Comparison of ENCODE assay signal across 17 cellular contexts in the genomic region with DNA sequence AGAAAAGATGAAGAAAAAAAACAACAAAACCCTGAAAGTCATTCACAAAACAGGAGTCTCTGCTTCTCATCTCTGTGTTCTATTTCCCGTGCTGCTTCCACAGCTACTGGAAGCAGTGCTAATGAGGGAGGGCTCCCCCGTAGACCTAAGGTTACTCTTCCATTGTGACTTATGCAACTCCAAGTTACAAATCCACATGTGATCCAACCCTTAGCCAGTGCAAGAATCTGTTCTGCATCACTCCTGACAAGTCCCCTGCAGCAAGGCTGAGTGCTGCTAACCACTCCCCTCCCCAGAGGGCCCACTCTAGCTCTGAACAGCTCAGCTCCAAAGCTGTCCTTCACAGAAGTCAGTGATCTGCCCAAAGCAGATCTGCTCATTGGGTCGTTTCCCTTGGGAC. TPM values are rescaled to one million over a fixed set of nuclear protein-coding genes. Genes with fewer than 3 reads are reported as not detected.
DNase-seq lines count a peak whose midpoint lies in the region; ATAC-seq and TF ChIP-seq lines count a peak whose summit lies in the region.
"Had no signal": no experiment of that assay in that cellular context is flagged by ENCODE, and none has a peak within 500 bp of the region (broad histone marks: within the 10 kb centered on the region; RNA-seq: fewer than 3 reads in every experiment).

No MANE protein-coding gene starts in this region.

- intact Hi-C loops in right cardiac atrium (cut with DNase I): no loop called here
- intact Hi-C loops in uterus (cut with DNase I; ENCODE audit: low total_unique reads): no loop called here

- H3K9ac ChIP-seq in neural progenitor cell: no peak overlapping the region
- H3K9ac ChIP-seq: BLaER1, GM23248 had no signal

- peaks cover 5% of the 10 kb centered on the region for H3F3A ChIP-seq in neural progenitor cell (ENCODE audit: low read depth)

- no peaks in the 10 kb centered on the region for H3K4me1 Mint-ChIP-seq in neural progenitor cell
- no peaks in the 10 kb centered on the region for H3K4me1 Mint-ChIP-seq in progenitor cell of endocrine pancreas (ENCODE audit: low read depth)

- H3K27ac Mint-ChIP-seq in neural progenitor cell: peak overlapping the region; percentile 36
- H3K27ac Mint-ChIP-seq in progenitor cell of endocrine pancreas: no peak overlapping the region
- H3K27ac Mint-ChIP-seq: CD4-positive, CD25-positive, alpha-beta regulatory T cell had no signal

- H3K36me3 Mint-ChIP-seq in neural progenitor cell (peaks cover 43% of the 10 kb centered on the region), progenitor cell of endocrine pancreas (ENCODE audit: insufficient read depth) (peaks cover 25% of the 10 kb centered on the region)

- peak overlapping the region; percentile 15 for H3K27ac ChIP-seq in cardiac muscle cell
- no peak overlapping the region for H3K27ac ChIP-seq in right cardiac atrium (ENCODE audit: low read length)
- no peak overlapping the region for H3K27ac ChIP-seq in neural progenitor cell
- peak overlapping the region; percentile 1 to 50 for H3K27ac ChIP-seq in uterus
- H3K27ac ChIP-seq: BLaER1, GM23248 had no signal

- WGBS in right cardiac atrium: 85% methylated on average over 3 of the region's 3 CpGs

- H3K4me3 ChIP-seq in cardiac muscle cell (no peak overlapping the region), right cardiac atrium (ENCODE audit: low read length) (no peak overlapping the region), fibroblast of villous mesenchyme (ENCODE audit: low read depth, low read length) (no peak overlapping the region), neural progenitor cell (no peak overlapping the region), uterus (no peak overlapping the region)
- H3K4me3 ChIP-seq: BLaER1, GM23248 had no signal

- no peaks in the 10 kb centered on the region for H4K20me1 ChIP-seq in neural progenitor cell (ENCODE audit: low read depth)

- H3K9me3 ChIP-seq in cardiac muscle cell (ENCODE audit: low read depth): no peaks in the 10 kb centered on the region
- no peaks in the 10 kb centered on the region for H3K9me3 ChIP-seq in right cardiac atrium (ENCODE audit: control insufficient read depth, low read length)
- no peaks in the 10 kb centered on the region for H3K9me3 ChIP-seq in neural progenitor cell (ENCODE audit: low read depth)
- no peaks in the 10 kb centered on the region for H3K9me3 ChIP-seq in uterus
- H3K9me3 ChIP-seq: BLaER1 had no signal

- H2AFZ ChIP-seq in neural progenitor cell (replicated peaks): no peak overlapping the region
- H2AFZ ChIP-seq: GM23248 had no signal

- TF ChIP-seq CTCF in cardiac muscle cell (IDR thresholded peaks at IDR 0.05; ENCODE audit: low read depth, low read length): no peak
- TF ChIP-seq CTCF in fibroblast of villous mesenchyme (IDR thresholded peaks at IDR 0.05; ENCODE audit: insufficient read depth, low read depth, low read length): no peak
- no peak for TF ChIP-seq CTCF in neural progenitor cell (IDR thresholded peaks at IDR 0.05)
- TF ChIP-seq CTCF in uterus (IDR thresholded peaks at IDR 0.05): no peak
- no peak for TF ChIP-seq CTCF in progenitor cell of endocrine pancreas (IDR thresholded peaks at IDR 0.05; ENCODE audit: unreplicated experiment)

- H3K36me3 ChIP-seq in cardiac muscle cell (peaks cover 54% of the 10 kb centered on the region), neural progenitor cell (peaks cover 4% of the 10 kb centered on the region), uterus (no peaks in the 10 kb centered on the region)

- no peak overlapping the region for H3K4me3 Mint-ChIP-seq in neural progenitor cell
- H3K4me3 Mint-ChIP-seq in progenitor cell of endocrine pancreas (ENCODE audit: low read depth): no peak overlapping the region
- H3K4me3 Mint-ChIP-seq: CD4-positive, CD25-positive, alpha-beta regulatory T cell had no signal

- ATAC-seq in right cardiac atrium (no peak), HG03457 (IDR thresholded peaks at IDR 0.05; ENCODE audit: unreplicated experiment) (no peak), HG02938 (IDR thresholded peaks at IDR 0.05; ENCODE audit: unreplicated experiment) (no peak)
- ATAC-seq: HCT116, HepG2 had no signal

- H3K27me3 Mint-ChIP-seq in neural progenitor cell (ENCODE audit: insufficient read depth, low read depth): no peaks in the 10 kb centered on the region
- H3K27me3 Mint-ChIP-seq in progenitor cell of endocrine pancreas: no peaks in the 10 kb centered on the region
- H3K27me3 Mint-ChIP-seq: CD4-positive, CD25-positive, alpha-beta regulatory T cell had no signal

- no peaks in the 10 kb centered on the region for H3K79me2 ChIP-seq in neural progenitor cell (ENCODE audit: low read depth)

- no peaks in the 10 kb centered on the region for H3K9me3 Mint-ChIP-seq in neural progenitor cell
- H3K9me3 Mint-ChIP-seq in progenitor cell of endocrine pancreas (ENCODE audit: low read depth): no peaks in the 10 kb centered on the region
- H3K9me3 Mint-ChIP-seq: CD4-positive, CD25-positive, alpha-beta regulatory T cell had no signal

- no peak for TF ChIP-seq POLR2A in uterus (IDR thresholded peaks at IDR 0.05)

- H3K4me2 ChIP-seq in neural progenitor cell: no peak overlapping the region
- H3K4me2 ChIP-seq: BLaER1 had no signal

- H3K27me3 ChIP-seq in cardiac muscle cell: no peaks in the 10 kb centered on the region
- no peaks in the 10 kb centered on the region for H3K27me3 ChIP-seq in right cardiac atrium (ENCODE audit: control insufficient read depth, insufficient read depth)
- no peaks in the 10 kb centered on the region for H3K27me3 ChIP-seq in neural progenitor cell
- no peaks in the 10 kb centered on the region for H3K27me3 ChIP-seq in uterus
- H3K27me3 ChIP-seq: BLaER1 had no signal

- H3K4me1 ChIP-seq in cardiac muscle cell (ENCODE audit: low read depth): no peaks in the 10 kb centered on the region
- no peaks in the 10 kb centered on the region for H3K4me1 ChIP-seq in right cardiac atrium (ENCODE audit: control insufficient read depth, insufficient read depth, low read length)
- no peaks in the 10 kb centered on the region for H3K4me1 ChIP-seq in neural progenitor cell
- no peaks in the 10 kb centered on the region for H3K4me1 ChIP-seq in uterus
- H3K4me1 ChIP-seq: BLaER1 had no signal

- DNase-seq in cardiac muscle cell (ENCODE audit: low read depth in 1 of 2, low spot score in 1 of 2): peak in 1 of 2 donors; percentile 21
- DNase-seq in right cardiac atrium: no peak
- DNase-seq in fibroblast of villous mesenchyme (ENCODE audit: low read depth): peak; percentile 93
- DNase-seq in neural progenitor cell (ENCODE audit: low spot score): no peak
- DNase-seq in uterus: peak; percentile 59 to 65
- DNase-seq in progenitor cell of endocrine pancreas (ENCODE audit: low spot score, unreplicated experiment): no peak
- DNase-seq: 8988T; AML-193; CD4-positive, CD25-positive, alpha-beta regulatory T cell; DMS53; GF-D8; GM23248 had no signal

RNA-seq across cellular contexts. Expression of gene DNALI1, which starts 10.3 kb away (rescaled TPM):
- total RNA-seq in cardiac muscle cell (28.7 and 43.2 TPM in 2 replicates), right cardiac atrium (1 to 10 TPM; 7.3 to 9.9 (median 8.7) TPM), fibroblast of villous mesenchyme (7.1 and 7.3 TPM in 2 replicates), neural progenitor cell (ENCODE audit: low replicate concordance) (30.3 and 36.5 TPM in 2 replicates), uterus (10 to 100 TPM in 1 of 4 donors, 1 to 10 TPM in 2, under 1 TPM in 1; 0.26 to 13.9 (median 3.9) TPM), progenitor cell of endocrine pancreas (72.1 and 75.4 TPM in 2 replicates)
- polyA plus RNA-seq in cardiac muscle cell (17.8 and 23.5 TPM in 2 replicates), right cardiac atrium (7.7 TPM)

RNA-seq across cellular contexts. Expression of gene SNIP1, which starts 12.9 kb away (rescaled TPM):
- 12.8 and 18.4 TPM in 2 replicates for total RNA-seq in cardiac muscle cell
- polyA plus RNA-seq in cardiac muscle cell: 6.1 and 6.6 TPM in 2 replicates
- total RNA-seq in right cardiac atrium: 1 to 10 TPM; 7.9 to 9.9 (median 8.4) TPM
- 4.5 TPM for polyA plus RNA-seq in right cardiac atrium
- 9.5 and 11.6 TPM in 2 replicates for total RNA-seq in fibroblast of villous mesenchyme
- total RNA-seq in neural progenitor cell (ENCODE audit: low replicate concordance): 15.4 and 22.0 TPM in 2 replicates
- 10 to 100 TPM in 3 of 4 donors, 1 to 10 TPM in 1; 2.0 to 21.2 (median 16.9) TPM for total RNA-seq in uterus
- 17.1 and 18.2 TPM in 2 replicates for total RNA-seq in progenitor cell of endocrine pancreas

RNA-seq across cellular contexts. Expression of gene GNL2, which starts 28.7 kb away (rescaled TPM):
- total RNA-seq in cardiac muscle cell (26.4 and 38.6 TPM in 2 replicates), right cardiac atrium (10 to 100 TPM; 22.2 to 33.5 (median 25.9) TPM), fibroblast of villous mesenchyme (77.7 and 85.4 TPM in 2 replicates), neural progenitor cell (ENCODE audit: low replicate concordance) (48.9 and 67.1 TPM in 2 replicates), uterus (1,000 to 10,000 TPM in 1 of 4 donors, 10 to 100 TPM in 3; 15.9 to 1,081 (median 52.9) TPM), progenitor cell of endocrine pancreas (50.0 and 55.0 TPM in 2 replicates)
- polyA plus RNA-seq in cardiac muscle cell (55.9 and 78.3 TPM in 2 replicates), right cardiac atrium (33.5 TPM)

RNA-seq across cellular contexts. Expression of gene MEAF6, which starts 52.5 kb away (rescaled TPM):
- 138 and 157 TPM in 2 replicates for total RNA-seq in cardiac muscle cell
- polyA plus RNA-seq in cardiac muscle cell: 68.2 and 77.0 TPM in 2 replicates
- total RNA-seq in right cardiac atrium: 10 to 100 TPM; 35.0 to 40.1 (median 39.2) TPM
- 32.7 TPM for polyA plus RNA-seq in right cardiac atrium
- total RNA-seq in fibroblast of villous mesenchyme: 54.8 and 60.9 TPM in 2 replicates
- 83.4 and 127 TPM in 2 replicates for total RNA-seq in neural progenitor cell (ENCODE audit: low replicate concordance)
- total RNA-seq in uterus: 100 to 1,000 TPM in 1 of 4 donors, 10 to 100 TPM in 3; 39.1 to 186 (median 69.1) TPM
- 78.2 and 83.1 TPM in 2 replicates for total RNA-seq in progenitor cell of endocrine pancreas

Comparison
In these comparisons a context has a peak if more than half of its experiments do, and no peak if none do; other contexts are left out.
1. H3K27ac ChIP-seq: peak in cardiac muscle cell (single experiment) and uterus (2 of 2); none in right cardiac atrium (single experiment) and neural progenitor cell (single experiment).
2. DNase-seq: peak in fibroblast of villous mesenchyme (single experiment) and uterus (2 of 2); none in right cardiac atrium (0 of 3), neural progenitor cell (single experiment) and progenitor cell of endocrine pancreas (single experiment).